In the genomic region with DNA sequence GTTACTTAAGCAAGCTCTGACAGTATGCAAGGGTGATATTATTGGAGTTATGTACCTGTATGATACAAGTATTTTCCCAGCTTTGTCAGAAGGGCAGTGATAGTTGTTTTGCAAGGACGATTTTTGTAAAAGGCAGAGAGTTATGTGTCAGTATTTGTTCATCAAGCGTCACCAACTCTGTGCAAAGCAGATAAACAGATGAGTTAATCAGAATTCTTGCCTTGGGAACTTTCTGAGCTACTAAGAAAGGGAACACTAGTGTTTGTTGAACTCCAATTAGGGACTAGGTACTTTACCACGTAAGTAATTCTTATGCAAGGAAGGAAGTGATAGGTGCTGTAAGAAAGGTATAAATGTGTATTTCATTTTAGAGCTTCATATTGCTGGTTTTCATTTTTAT, we compare ENCODE assay signal across 9 cellular contexts.
DNase-seq lines count a peak whose midpoint lies in the region; ATAC-seq, FAIRE-seq and TF ChIP-seq lines count a peak whose summit lies in the region.
"Had no signal": no experiment of that assay in that cellular context is flagged by ENCODE, and none has a peak within 500 bp of the region (broad histone marks: within the 10 kb centered on the region; RNA-seq: fewer than 3 reads in every experiment).

No MANE protein-coding gene starts in this region.

- H3K9ac ChIP-seq in rectal smooth muscle tissue (ENCODE audit: low read length) = no peak overlapping the region

- peaks cover 29% of the 10 kb centered on the region for H3K4me1 ChIP-seq in rectal smooth muscle tissue (ENCODE audit: control insufficient read depth, insufficient read depth, low read length)

- no peaks in the 10 kb centered on the region for H3K27me3 ChIP-seq in rectal smooth muscle tissue (ENCODE audit: control insufficient read depth, insufficient read depth, low read length)

- DNase-seq in SIG-M5 treated with dmso at 0.1 percent for 504 hours (lab: John Stamatoyannopoulos, UW; ENCODE audit: unreplicated experiment) (peak; percentile 32), SIG-M5 (lab: John Stamatoyannopoulos, UW) (no peak), RCC 7860 (ENCODE audit: low spot score) (peak; percentile 16), fibroblast of mammary gland (ENCODE audit: low read depth) (peak; percentile 95), NCI-H1092 treated with DMSO at 0.1 percent for 48 hours (lab: John Stamatoyannopoulos, UW) (no peak)
- DNase-seq: activated naive CD8-positive, alpha-beta T cell treated with anti-CD3 and anti-CD28 coated beads, Interleukin-2, amount 10 ng/mL, durations not matched to agents 7 days and 5 days had no signal

- H3K4me3 ChIP-seq in fibroblast of mammary gland (ENCODE audit: control insufficient read depth, low read depth, low read length) (peak overlapping the region; percentile 76), rectal smooth muscle tissue (ENCODE audit: low read length) (peak overlapping the region; percentile 71)

- no peak for FAIRE-seq in RCC 7860 (lab: Jason Lieb, UNC)

- ATAC-seq in HG03280 (IDR thresholded peaks at IDR 0.05; ENCODE audit: unreplicated experiment) = no peak
- no peak for ATAC-seq in HG02981 (IDR thresholded peaks at IDR 0.05; ENCODE audit: unreplicated experiment)

- no peaks in the 10 kb centered on the region for H3K36me3 ChIP-seq in rectal smooth muscle tissue (ENCODE audit: control insufficient read depth, insufficient read depth, low read length)

- H3K27ac ChIP-seq in rectal smooth muscle tissue (ENCODE audit: low read depth, low read length) = peak overlapping the region; percentile 99

- TF ChIP-seq CTCF in fibroblast of mammary gland (conservative IDR thresholded peaks at IDR 0.05; ENCODE audit: control insufficient read depth, insufficient read depth, low read depth, low read length) = no peak

Comparison
In these comparisons a context has a peak if more than half of its experiments do, and no peak if none do; other contexts are left out.
1. DNase-seq: peak in SIG-M5 treated with dmso at 0.1 percent for 504 hours (single experiment), RCC 7860 (single experiment) and fibroblast of mammary gland (single experiment); none in SIG-M5 (single experiment) and NCI-H1092 treated with DMSO at 0.1 percent for 48 hours (single experiment).